Comparison of ENCODE assay signal across 7 cellular contexts in genomic region chr7:99407849-99408346, GRCh38. TPM values are rescaled to one million over a fixed set of nuclear protein-coding genes. Genes with fewer than 3 reads are reported as not detected.
A peak's percentile ranks its signal among the peaks of the same experiment; 100 is the strongest.
DNase-seq lines count a peak whose midpoint lies in the region; ATAC-seq and TF ChIP-seq lines count a peak whose summit lies in the region.

No MANE protein-coding gene starts in this region.

- H3K9ac ChIP-seq in ES-I3 (ENCODE audit: low read depth, low read length), result peak overlapping the region; percentile 86
- H3K9ac ChIP-seq in skeletal muscle tissue (ENCODE audit: low read depth in 1 of 3, low read length in 3 of 3), result peak overlapping the region; percentile 97 to 100 (median 98)

- H3K27ac Mint-ChIP-seq in MCF 10A (ENCODE audit: low read depth, unreplicated experiment), result peak overlapping the region; percentile 98
- peak overlapping the region; percentile 94 to 98 (median 96) for H3K27ac Mint-ChIP-seq in immature natural killer cell

- H3K4me3 ChIP-seq in skeletal muscle tissue (ENCODE audit: low read length in 3 of 3), result peak overlapping the region; percentile 97 to 100 (median 99)

- H3K36me3 Mint-ChIP-seq in MCF 10A (ENCODE audit: insufficient read depth, unreplicated experiment), result peaks cover 66% of the 10 kb centered on the region
- peaks cover 15 to 33% (median 17%) of the 10 kb centered on the region in 3 donors for H3K36me3 Mint-ChIP-seq in immature natural killer cell

- DNase-seq in MCF 10A (ENCODE audit: unreplicated experiment) (peak; percentile 67), immature natural killer cell (no peak)

- H3K9me3 ChIP-seq in ES-I3 (ENCODE audit: control insufficient read depth, insufficient read depth, low read length) (no peaks in the 10 kb centered on the region), skeletal muscle tissue (ENCODE audit: control insufficient read depth in 3 of 3, low read length in 3 of 3) (no peaks in the 10 kb centered on the region)

- intact Hi-C loops in MCF 10A (cut with micrococcal nuclease), result loop anchor here (2.0 kb wide), 1 partner anchor 29 kb away; no protein-coding TSS in a partner anchor

- no peaks in the 10 kb centered on the region for H3K27me3 Mint-ChIP-seq in MCF 10A (ENCODE audit: insufficient read depth, unreplicated experiment)
- peaks cover 12 to 25% (median 25%) of the 10 kb centered on the region in 3 donors for H3K27me3 Mint-ChIP-seq in immature natural killer cell (ENCODE audit: low read depth in 3 of 3)

- H3K36me3 ChIP-seq in ES-I3 (ENCODE audit: insufficient read depth, low read length) (peaks cover 19% of the 10 kb centered on the region), skeletal muscle tissue (ENCODE audit: control insufficient read depth in 3 of 3, insufficient read depth in 3 of 3, low read length in 3 of 3) (peaks cover 35 to 42% (median 36%) of the 10 kb centered on the region in 3 donors)

- peak overlapping the region; percentile 97 for H3K4me3 Mint-ChIP-seq in MCF 10A (ENCODE audit: unreplicated experiment)
- peak overlapping the region; percentile 90 to 95 (median 94) for H3K4me3 Mint-ChIP-seq in immature natural killer cell

- CTCF ChIA-PET in MCF 10A (lab: Yijun Ruan, JAX), result interaction anchor here (0.6 to 1.6 kb wide), 5 partner anchors 9 to 266 kb away, joined by 3 to 6 read pairs (median 3); no protein-coding TSS in a partner anchor

- no peaks in the 10 kb centered on the region for H3K27me3 ChIP-seq in skeletal muscle tissue (ENCODE audit: control insufficient read depth in 3 of 3, insufficient read depth in 3 of 3, low read length in 3 of 3)

- peaks cover 10% of the 10 kb centered on the region; the same call in 1 of the 2 replicates for H3K4me1 ChIP-seq in ES-I3 (ENCODE audit: insufficient read depth, low read length)
- peaks cover 42 to 56% (median 44%) of the 10 kb centered on the region in 3 donors for H3K4me1 ChIP-seq in skeletal muscle tissue (ENCODE audit: control insufficient read depth in 3 of 3, insufficient read depth in 3 of 3, low read length in 3 of 3)

- no TSS peak for BruUV-seq in MCF 10A (replicated peaks; lab: Mats Ljungman, UMichigan)

- no peaks in the 10 kb centered on the region for H3K9me3 Mint-ChIP-seq in MCF 10A (ENCODE audit: unreplicated experiment)
- H3K9me3 Mint-ChIP-seq in immature natural killer cell, result no peaks in the 10 kb centered on the region

- peak; percentile 1 for ATAC-seq in HG02943 (IDR thresholded peaks at IDR 0.05; ENCODE audit: low read depth, unreplicated experiment)
- peak; percentile 62 for ATAC-seq in SK-N-SH treated with all-trans-retinoic acid at 6 μM for 48 hours
- no peak for ATAC-seq in GM18858 (IDR thresholded peaks at IDR 0.05; ENCODE audit: unreplicated experiment)

- H3K27ac ChIP-seq in skeletal muscle tissue (ENCODE audit: low read depth, low read length), result peak overlapping the region; percentile 98

- no peak for TF ChIP-seq CTCF in MCF 10A (IDR thresholded peaks at IDR 0.05; ENCODE audit: unreplicated experiment)

- H3K4me1 Mint-ChIP-seq in MCF 10A (ENCODE audit: insufficient read depth, unreplicated experiment) (peaks cover 30% of the 10 kb centered on the region), immature natural killer cell (peaks cover 55 to 68% of the 10 kb centered on the region in 2 donors)

- POLR2A ChIA-PET in MCF 10A (lab: Yijun Ruan, JAX), result interaction anchor here (0.6 to 4.0 kb wide), 29 partner anchors 8 to 1021 kb away, joined by 3 to 46 read pairs (median 5); partner anchors contain the start of genes ARPC1A, ATP5MF, CPSF4 and KPNA7

TF ChIP-seq in SK-N-SH treated with all-trans-retinoic acid at 6 μM for 48 hours, 23 proteins besides CTCF, POLR2A, EP300 and RAD21:
- TF ChIP-seq GLIS3 (CRISPR knock-in tag; IDR thresholded peaks at IDR 0.05) (peak; percentile 10; the same call in 1 of the 2 replicates), ZNF70 (CRISPR knock-in tag; IDR thresholded peaks at IDR 0.05) (no peak), ZFP3 (CRISPR knock-in tag; IDR thresholded peaks at IDR 0.05) (0 out of 2 replicates have a peak, but pooled peaks have one; percentile 21), TCF4 (CRISPR knock-in tag; IDR thresholded peaks at IDR 0.05; ENCODE audit: borderline replicate concordance) (no peak), BACH2 (CRISPR knock-in tag; IDR thresholded peaks at IDR 0.05; ENCODE audit: borderline replicate concordance) (no peak), POU6F1 (CRISPR knock-in tag; IDR thresholded peaks at IDR 0.05; ENCODE audit: borderline replicate concordance, low read depth) (no peak)

RNA-seq across cellular contexts. Expression of gene PDAP1, which starts 0.5 kb away (rescaled TPM):
- 155 and 200 TPM in 2 replicates for total RNA-seq in MCF 10A (2022)
- polyA plus RNA-seq in immature natural killer cell, result 10 to 100 TPM; 20.7 to 43.3 (median 30.0) TPM
- total RNA-seq in skeletal muscle tissue, result 10.4 TPM

RNA-seq across cellular contexts. Expression of gene BUD31, which starts 0.9 kb away (rescaled TPM):
- total RNA-seq in MCF 10A (2022) (224 and 262 TPM in 2 replicates), skeletal muscle tissue (44.4 TPM)
- polyA plus RNA-seq in immature natural killer cell, result 100 to 1,000 TPM; 265 to 362 (median 279) TPM

RNA-seq across cellular contexts. Expression of gene PTCD1, which starts 30.7 kb away (rescaled TPM):
- total RNA-seq in MCF 10A (2022) (4.9 and 8.6 TPM in 2 replicates), skeletal muscle tissue (5.7 TPM)
- 1 to 10 TPM in 2 of 3 donors, under 1 TPM in 1; 0.83 to 3.7 (median 1.4) TPM for polyA plus RNA-seq in immature natural killer cell

RNA-seq across cellular contexts. Expression of gene CPSF4, which starts 30.8 kb away (rescaled TPM):
- total RNA-seq in MCF 10A (2022) (49.5 and 62.6 TPM in 2 replicates), skeletal muscle tissue (29.2 TPM)
- polyA plus RNA-seq in immature natural killer cell, result 10 to 100 TPM; 18.4 to 26.6 (median 22.2) TPM

RNA-seq across cellular contexts. Expression of gene ARPC1B, which starts 33.4 kb away (rescaled TPM):
- total RNA-seq in MCF 10A (2022) (174 and 192 TPM in 2 replicates), skeletal muscle tissue (44.9 TPM)
- 100 to 1,000 TPM; 582 to 834 (median 626) TPM for polyA plus RNA-seq in immature natural killer cell

Comparison
In these comparisons a context has a peak if more than half of its experiments do, and no peak if none do; other contexts are left out.
1. RNA of gene PDAP1, which starts 0.5 kb away (total RNA-seq): 155 to 200 TPM in MCF 10A; 10.4 TPM in skeletal muscle tissue (single experiment); every median in the first group is over 10 times any median in the second.